8 cellular contexts compared by ENCODE assay signal in genomic region chr13:97567510-97568243, GRCh38.
DNase-seq lines count a peak whose midpoint lies in the region; ATAC-seq and TF ChIP-seq lines count a peak whose summit lies in the region.

No MANE protein-coding gene starts in this region.

- ATAC-seq in GM18868 (IDR thresholded peaks at IDR 0.05; ENCODE audit: unreplicated experiment) (peak; percentile 100), HG02610 (IDR thresholded peaks at IDR 0.05; ENCODE audit: unreplicated experiment) (peak; percentile 99)

- H3K27me3 ChIP-seq in kidney epithelial cell (ENCODE audit: control insufficient read depth, insufficient read depth, low read length) (no peaks in the 10 kb centered on the region), A673 (replicated peaks; ENCODE audit: insufficient read depth, low read depth, low read length, poor library complexity) (no peaks in the 10 kb centered on the region), esophagus muscularis mucosa (peaks cover 0 to 6% (median 0%) of the 10 kb centered on the region in 4 donors)

- H3K9me3 ChIP-seq in A673 (ENCODE audit: low read depth, low read length, poor library complexity, severe bottlenecking) (no peaks in the 10 kb centered on the region), esophagus muscularis mucosa (no peaks in the 10 kb centered on the region)

- TF ChIP-seq CTCF in kidney epithelial cell (IDR thresholded peaks at IDR 0.05; ENCODE audit: insufficient read depth, low read length, poor library complexity, severe bottlenecking) (no peak), A673 (conservative IDR thresholded peaks at IDR 0.05; ENCODE audit: low read depth, low read length) (no peak), esophagus muscularis mucosa (IDR thresholded peaks at IDR 0.05) (no peak)

- CTCF ChIA-PET in A673 (lab: Charles Lee) = no interaction called here

- H3K4me3 ChIP-seq in kidney epithelial cell (ENCODE audit: low read depth, low read length) (no peak overlapping the region), A673 (ENCODE audit: low read depth, low read length, poor library complexity, severe bottlenecking) (no peak overlapping the region), esophagus muscularis mucosa (no peak overlapping the region)

- H3K27ac ChIP-seq in A673 (ENCODE audit: low read depth, low read length, poor library complexity, severe bottlenecking) (no peak overlapping the region), esophagus muscularis mucosa (replicated peaks in 1 of 4) (no peak overlapping the region)

- H3K4me1 ChIP-seq in A673 (ENCODE audit: insufficient read depth, low read length, poor library complexity, severe bottlenecking) (peaks cover 32% of the 10 kb centered on the region), esophagus muscularis mucosa (no peaks in the 10 kb centered on the region)

- TF ChIP-seq EP300 in esophagus muscularis mucosa (IDR thresholded peaks at IDR 0.05) = no peak

- no TSS peak for BruUV-seq in A673 (replicated peaks; lab: Mats Ljungman, UMichigan)

- POLR2A ChIA-PET in A673 (lab: Charles Lee; ENCODE audit: low non-redundant PET) = no interaction called here

- intact Hi-C loops in A673 (cut with micrococcal nuclease; ENCODE audit: unreplicated experiment) = no loop called here
- intact Hi-C loops in esophagus muscularis mucosa (cut with DNase I) = no loop called here

- no peak for TF ChIP-seq POLR2A in esophagus muscularis mucosa (IDR thresholded peaks at IDR 0.05; ENCODE audit: low read depth)

- DNase-seq in M059J (ENCODE audit: low read depth) (peak; percentile 63), kidney epithelial cell (ENCODE audit: low read depth) (peak; percentile 28), A673 (ENCODE audit: low spot score) (no peak), MV-4-11 (lab: John Stamatoyannopoulos, UW) (no peak), esophagus muscularis mucosa (ENCODE audit: extremely low spot score) (no peak), COLO668 (lab: John Stamatoyannopoulos, UW; ENCODE audit: unreplicated experiment) (no peak)

- 70% methylated on average over 3 of the region's 3 CpGs for WGBS in esophagus muscularis mucosa

- H3K36me3 ChIP-seq in kidney epithelial cell (ENCODE audit: control insufficient read depth, insufficient read depth, low read length) (no peaks in the 10 kb centered on the region), A673 (ENCODE audit: insufficient read depth, low read length, poor library complexity, severe bottlenecking) (no peaks in the 10 kb centered on the region), esophagus muscularis mucosa (no peaks in the 10 kb centered on the region)

Comparison
In these comparisons a context has a peak if more than half of its experiments do, and no peak if none do; other contexts are left out.
1. DNase-seq: peak in M059J (single experiment) and kidney epithelial cell (single experiment); none in A673 (single experiment), MV-4-11 (single experiment), esophagus muscularis mucosa (single experiment) and COLO668 (single experiment).